ENCODE assay signal across 8 cellular contexts in genomic region chr15:74373731-74374647, GRCh38. TPM values are rescaled to one million over a fixed set of nuclear protein-coding genes. Genes with fewer than 3 reads are reported as not detected.
DNase-seq lines count a peak whose midpoint lies in the region; ATAC-seq and TF ChIP-seq lines count a peak whose summit lies in the region.

No MANE protein-coding gene starts in this region.

- no peaks in the 10 kb centered on the region for H3K27me3 ChIP-seq in Caco-2 (replicated peaks; ENCODE audit: control insufficient read depth, insufficient read depth, low read length)
- peaks cover 5% of the 10 kb centered on the region; the same call in 1 of the 2 replicates for H3K27me3 ChIP-seq in HUES48 (ENCODE audit: control insufficient read depth, insufficient read depth, low read length)
- no peaks in the 10 kb centered on the region for H3K27me3 ChIP-seq in endodermal cell (ENCODE audit: control insufficient read depth, insufficient read depth, low read length, poor library complexity, severe bottlenecking)

- H3K4me1 ChIP-seq in Caco-2 (peaks cover 9% of the 10 kb centered on the region), HUES48 (ENCODE audit: control insufficient read depth, insufficient read depth, low read length) (peaks cover 8% of the 10 kb centered on the region), endodermal cell (ENCODE audit: control insufficient read depth, insufficient read depth, low read length) (no peaks in the 10 kb centered on the region)

- no peak overlapping the region for H3K27ac Mint-ChIP-seq in Caco-2 (ENCODE audit: unreplicated experiment)
- H3K27ac Mint-ChIP-seq in endodermal cell: peak overlapping the region; percentile 91
- peak overlapping the region; percentile 59 for H3K27ac Mint-ChIP-seq in mesothelial cell of epicardium

- H3K4me1 Mint-ChIP-seq in Caco-2 (ENCODE audit: low read depth, unreplicated experiment) (no peaks in the 10 kb centered on the region), endodermal cell (peaks cover 15% of the 10 kb centered on the region), mesothelial cell of epicardium (peaks cover 22% of the 10 kb centered on the region)

- H3K36me3 ChIP-seq in Caco-2 (ENCODE audit: control insufficient read depth, insufficient read depth, low read length) (no peaks in the 10 kb centered on the region), HUES48 (ENCODE audit: control insufficient read depth, insufficient read depth, low read length) (no peaks in the 10 kb centered on the region), endodermal cell (ENCODE audit: control insufficient read depth, insufficient read depth, low read length) (no peaks in the 10 kb centered on the region)

- no peak overlapping the region for H3K9ac ChIP-seq in HUES48 (ENCODE audit: low read depth, low read length)
- peak overlapping the region; percentile 25 for H3K9ac ChIP-seq in endodermal cell (ENCODE audit: extremely low read depth, low read length, poor library complexity, severe bottlenecking)

- POLR2A ChIA-PET in Caco-2 (lab: Charles Lee): interaction anchor here (0.6 kb wide), 1 partner anchor 1899 kb away, joined by 5 read pairs; no protein-coding TSS in a partner anchor

- DNase-seq in Caco-2 (peak; percentile 96), NOMO-1 (lab: John Stamatoyannopoulos, UW; ENCODE audit: unreplicated experiment in 2 of 2) (peak; percentile 83 to 84), endodermal cell (peak; percentile 99), mesothelial cell of epicardium (ENCODE audit: low spot score in 2 of 2, unreplicated experiment in 2 of 2) (peak; percentile 90 to 93)
- peak; percentile 86 to 94 (median 90) for DNase-seq in activated CD8-positive, alpha-beta memory T cell treated with anti-CD3 and anti-CD28 coated beads for 48 hours (ENCODE audit: low read depth in 2 of 3, low spot score in 2 of 3)
- peak; percentile 75 for DNase-seq in stimulated activated CD8-positive, alpha-beta memory T cell treated with anti-CD3 and anti-CD28 coated beads, Interleukin-15, amount 100 ng/mL, for 24 hours (ENCODE audit: low read depth)

- H3K36me3 Mint-ChIP-seq in Caco-2 (ENCODE audit: insufficient read depth, unreplicated experiment) (no peaks in the 10 kb centered on the region), endodermal cell (ENCODE audit: low read depth) (no peaks in the 10 kb centered on the region), mesothelial cell of epicardium (no peaks in the 10 kb centered on the region)

- 1 to 4% methylated on average over 17 to 62 of the region's 62 CpGs for WGBS in endodermal cell (ENCODE audit: insufficient coverage in 1 of 2, insufficient read length in 1 of 2), 2 experiments

- TF ChIP-seq CTCF in Caco-2 (IDR thresholded peaks at IDR 0.05; ENCODE audit: insufficient read depth in 1 of 2, low read depth in 1 of 2, low read length in 1 of 2, severe bottlenecking in 1 of 2, unreplicated experiment in 1 of 2) (peak; percentile 79 to 85), endodermal cell (conservative IDR thresholded peaks at IDR 0.05) (peak; percentile 95), mesothelial cell of epicardium (IDR thresholded peaks at IDR 0.05; ENCODE audit: unreplicated experiment) (peak; percentile 80)

- no peaks in the 10 kb centered on the region for H3K9me3 Mint-ChIP-seq in Caco-2 (ENCODE audit: unreplicated experiment)
- H3K9me3 Mint-ChIP-seq in endodermal cell: no peaks in the 10 kb centered on the region
- no peaks in the 10 kb centered on the region for H3K9me3 Mint-ChIP-seq in mesothelial cell of epicardium

- intact Hi-C loops in Caco-2 (cut with micrococcal nuclease; ENCODE audit: unreplicated experiment): loop anchor here (1.0 to 5.0 kb wide), 5 partner anchors 65 to 395 kb away; partner anchors contain the start of gene CLK3

- H3K27ac ChIP-seq in HUES48 (ENCODE audit: low read depth, low read length) (peak overlapping the region; percentile 36), endodermal cell (ENCODE audit: low read depth, low read length) (no peak overlapping the region)

- H3K9me3 ChIP-seq in Caco-2 (no peaks in the 10 kb centered on the region), HUES48 (ENCODE audit: control insufficient read depth, insufficient read depth, low read length) (no peaks in the 10 kb centered on the region), endodermal cell (ENCODE audit: control insufficient read depth, low read length) (no peaks in the 10 kb centered on the region)

- CTCF ChIA-PET in Caco-2 (lab: Charles Lee): interaction anchor here (0.6 to 1.5 kb wide), 22 partner anchors 15 to 1094 kb away, joined by 3 to 14 read pairs (median 3); partner anchors contain the start of genes ARID3B and UBL7

- peak overlapping the region; percentile 77 for H3K4me3 Mint-ChIP-seq in Caco-2 (ENCODE audit: unreplicated experiment)
- H3K4me3 Mint-ChIP-seq in endodermal cell: peak overlapping the region; percentile 63
- H3K4me3 Mint-ChIP-seq in mesothelial cell of epicardium: peak overlapping the region; percentile 69

- no TSS peak for BruUV-seq in Caco-2 (replicated peaks; lab: Mats Ljungman, UMichigan)

- H3K4me3 ChIP-seq in Caco-2 (ENCODE audit: low read depth, low read length) (peak overlapping the region; percentile 77), HUES48 (ENCODE audit: low read depth, low read length) (peak overlapping the region; percentile 80), endodermal cell (ENCODE audit: low read length) (peak overlapping the region; percentile 87)

- peaks cover 6% of the 10 kb centered on the region for H3K27me3 Mint-ChIP-seq in Caco-2 (ENCODE audit: insufficient read depth, unreplicated experiment)
- peaks cover 2% of the 10 kb centered on the region for H3K27me3 Mint-ChIP-seq in endodermal cell (ENCODE audit: insufficient read depth)
- H3K27me3 Mint-ChIP-seq in mesothelial cell of epicardium (ENCODE audit: low read depth): no peaks in the 10 kb centered on the region

- ATAC-seq in GM21390 (IDR thresholded peaks at IDR 0.05; ENCODE audit: unreplicated experiment): peak; percentile 62

RNA-seq across cellular contexts. Expression of gene CYP11A1, which starts 6.5 kb away (rescaled TPM):
- total RNA-seq in Caco-2 (2022): 0.56 TPM in 1 of 2 replicates, not detected in the other
- 1 to 10 TPM; 4.8 to 5.3 TPM for total RNA-seq in endodermal cell
- polyA plus RNA-seq in endodermal cell (2013, experiment 1 of 2): 1.1 TPM
- polyA plus RNA-seq in endodermal cell (2013, experiment 2 of 2): 1.0 TPM
- 5.2 to 7.0 TPM (median 5.3 TPM) in 3 replicates for total RNA-seq in mesothelial cell of epicardium

RNA-seq across cellular contexts. Expression of gene SEMA7A, which starts 59.8 kb away (rescaled TPM):
- total RNA-seq in Caco-2 (2022): 31.4 and 38.1 TPM in 2 replicates
- 1 to 10 TPM; 8.1 to 8.2 TPM for total RNA-seq in endodermal cell
- polyA plus RNA-seq in endodermal cell (2013, experiment 1 of 2): 21.8 TPM
- 21.5 TPM for polyA plus RNA-seq in endodermal cell (2013, experiment 2 of 2)
- total RNA-seq in mesothelial cell of epicardium: 4.6 to 6.0 TPM (median 5.0 TPM) in 3 replicates
